1 cellular context compared by ENCODE assay signal in the genomic region with DNA sequence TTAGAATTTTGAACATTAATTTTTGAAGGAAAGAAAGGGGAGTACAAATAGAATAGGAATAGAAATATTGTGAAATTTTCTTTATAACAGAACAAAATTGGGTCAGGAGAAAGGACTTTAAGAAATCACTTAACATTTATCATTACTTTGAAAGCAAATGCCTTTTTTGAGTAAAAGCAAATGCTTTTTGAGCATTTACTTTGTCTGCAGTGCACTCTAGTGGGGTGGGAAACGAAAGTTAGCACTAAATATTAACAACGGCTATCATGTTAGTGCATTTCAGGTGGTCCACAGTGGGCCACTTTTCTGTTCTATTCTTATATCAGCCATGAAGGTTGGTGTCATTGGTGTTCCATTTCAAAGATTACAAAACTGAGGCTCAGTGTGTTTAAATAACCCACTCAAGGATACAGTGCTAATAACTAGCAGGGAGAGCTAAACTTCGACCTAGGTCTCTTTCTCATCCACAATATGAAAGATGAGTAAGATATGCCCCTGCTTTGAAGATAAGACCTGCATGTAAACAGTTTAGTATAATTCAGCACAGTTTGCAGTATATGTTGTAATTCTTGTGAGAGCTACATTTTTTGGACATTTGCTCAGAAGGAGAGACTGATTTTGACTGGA.
TF ChIP-seq lines count a peak whose summit lies in the region.

No MANE protein-coding gene starts in this region.

TF ChIP-seq in HepG2, 621 proteins besides CTCF, POLR2A, EP300 and RAD21 (continued from another document):
- TF ChIP-seq ZNF510 (CRISPR knock-in tag; IDR thresholded peaks at IDR 0.05; ENCODE audit: low read depth) (no peak), ZNF142 (CRISPR knock-in tag; IDR thresholded peaks at IDR 0.05) (no peak), ZNF207 (IDR thresholded peaks at IDR 0.05; ENCODE audit: borderline replicate concordance) (no peak), RCOR2 (CRISPR knock-in tag; IDR thresholded peaks at IDR 0.05) (peak; percentile 81; the same call in 1 of the 2 replicates), IKZF5 (CRISPR knock-in tag; IDR thresholded peaks at IDR 0.05) (no peak), ATRX (CRISPR knock-in tag; IDR thresholded peaks at IDR 0.05; ENCODE audit: borderline replicate concordance) (no peak), JUND (CRISPR knock-in tag; IDR thresholded peaks at IDR 0.05) (no peak), SOX6 (IDR thresholded peaks at IDR 0.05) (no peak), SOX6 (CRISPR knock-in tag; IDR thresholded peaks at IDR 0.05) (no peak), SNAPC2 (CRISPR knock-in tag; IDR thresholded peaks at IDR 0.05) (0 out of 2 replicates have a peak, but pooled peaks have one; percentile 24), RBAK (CRISPR knock-in tag; IDR thresholded peaks at IDR 0.05) (no peak), ZNF329 (CRISPR knock-in tag; IDR thresholded peaks at IDR 0.05; ENCODE audit: low read depth) (no peak), FOXA1 (IDR thresholded peaks at IDR 0.05) (no peak), FOXA1 (CRISPR knock-in tag; IDR thresholded peaks at IDR 0.05) (peak; percentile 49), SMAD9 (CRISPR knock-in tag; IDR thresholded peaks at IDR 0.05) (no peak), ARID4A (CRISPR knock-in tag; IDR thresholded peaks at IDR 0.05; ENCODE audit: borderline replicate concordance) (no peak)
